ENCODE assay signal across 22 cellular contexts in genomic region chrY:16106613-16107012, GRCh38.
A peak's percentile ranks its signal among the peaks of the same experiment; 100 is the strongest.
DNase-seq lines count a peak whose midpoint lies in the region; ATAC-seq and TF ChIP-seq lines count a peak whose summit lies in the region.
"Had no signal": no experiment of that assay in that cellular context is flagged by ENCODE, and none has a peak within 500 bp of the region (broad histone marks: within the 10 kb centered on the region; RNA-seq: fewer than 3 reads in every experiment).

No MANE protein-coding gene starts in this region.

- peak overlapping the region; percentile 65 for H3K27ac ChIP-seq in RWPE2 (ENCODE audit: poor library complexity, severe bottlenecking)
- H3K27ac ChIP-seq in mesendoderm (ENCODE audit: low read depth, low read length) = no peak overlapping the region
- no peak overlapping the region for H3K27ac ChIP-seq in uterus
- H3K27ac ChIP-seq: A549; BLaER1 treated with 17β-estradiol and CSF1 and Interleukin-3, amounts not matched to agents 10 nM and 100 nM had no signal

- no peaks in the 10 kb centered on the region; the same call in 1 of the 2 replicates for H3K36me3 ChIP-seq in RWPE2 (ENCODE audit: low read depth)
- H3K36me3 ChIP-seq in mesendoderm (ENCODE audit: control insufficient read depth, insufficient read depth, low read length) = no peaks in the 10 kb centered on the region
- H3K36me3 ChIP-seq in uterus = no peaks in the 10 kb centered on the region
- H3K36me3 ChIP-seq: BE2C; BLaER1 treated with 17β-estradiol and CSF1 and Interleukin-3, amounts not matched to agents 10 nM and 100 nM had no signal

- H2BK15ac ChIP-seq in mesendoderm (replicated peaks; ENCODE audit: low read depth) = no peak overlapping the region

- no peak overlapping the region for H3K56ac ChIP-seq in mesendoderm (ENCODE audit: low read length)

- H3K23ac ChIP-seq in mesendoderm (ENCODE audit: low read length) = no peak overlapping the region

- H3K79me2 ChIP-seq in mesendoderm (ENCODE audit: control insufficient read depth, insufficient read depth, low read length) = no peaks in the 10 kb centered on the region

- H3K4me1 ChIP-seq in RWPE2 (ENCODE audit: insufficient read depth, poor library complexity, severe bottlenecking) = peaks cover 13% of the 10 kb centered on the region
- no peaks in the 10 kb centered on the region for H3K4me1 ChIP-seq in mesendoderm (ENCODE audit: control insufficient read depth, low read depth, low read length)
- no peaks in the 10 kb centered on the region for H3K4me1 ChIP-seq in uterus
- H3K4me1 ChIP-seq: A549; BE2C; BLaER1 treated with 17β-estradiol and CSF1 and Interleukin-3, amounts not matched to agents 10 nM and 100 nM had no signal

- no CpG with 5 or more reads among the region's 3 CpGs for WGBS in mesendoderm (ENCODE audit: extremely low coverage, insufficient coverage, low lambda C conversion rate)

- H2BK5ac ChIP-seq in mesendoderm (ENCODE audit: low read length) = no peak overlapping the region

- no peak for TF ChIP-seq POLR2A in uterus (IDR thresholded peaks at IDR 0.05)

- H2BK120ac ChIP-seq in mesendoderm (ENCODE audit: low read depth, low read length) = no peak overlapping the region

- no peaks in the 10 kb centered on the region for H3K27me3 ChIP-seq in RWPE2 (ENCODE audit: insufficient read depth, poor library complexity, severe bottlenecking)
- no peaks in the 10 kb centered on the region for H3K27me3 ChIP-seq in mesendoderm (ENCODE audit: insufficient read depth, low read length, poor library complexity)
- no peaks in the 10 kb centered on the region for H3K27me3 ChIP-seq in uterus
- H3K27me3 ChIP-seq: BE2C; BLaER1 treated with 17β-estradiol and CSF1 and Interleukin-3, amounts not matched to agents 10 nM and 100 nM had no signal

- H3K18ac ChIP-seq in mesendoderm (ENCODE audit: low read length) = no peak overlapping the region

- ATAC-seq in RWPE2 (ENCODE audit: low read depth) = peak; percentile 68
- ATAC-seq in HG03565 (IDR thresholded peaks at IDR 0.05; ENCODE audit: unreplicated experiment) = no peak
- ATAC-seq: A549, GM12878, GM23338, HCT116 had no signal

- no peak overlapping the region for H4K5ac ChIP-seq in mesendoderm (ENCODE audit: low read length)

- TF ChIP-seq CTCF in RWPE2 (IDR thresholded peaks at IDR 0.05; ENCODE audit: poor library complexity, severe bottlenecking) (no peak), epithelial cell of esophagus (IDR thresholded peaks at IDR 0.05; ENCODE audit: insufficient read depth, low read depth, low read length, missing control alignments) (no peak), uterus (IDR thresholded peaks at IDR 0.05) (no peak)

- H3K79me1 ChIP-seq in mesendoderm (ENCODE audit: low read length) = no peaks in the 10 kb centered on the region

- no peak overlapping the region for H2AK5ac ChIP-seq in mesendoderm (ENCODE audit: low read length)

- H4K8ac ChIP-seq in mesendoderm (ENCODE audit: low read depth, low read length) = no peak overlapping the region

- H3K4me3 ChIP-seq in RWPE2 (ENCODE audit: severe bottlenecking) = no peak overlapping the region
- no peak overlapping the region for H3K4me3 ChIP-seq in epithelial cell of esophagus (ENCODE audit: low read length)
- no peak overlapping the region for H3K4me3 ChIP-seq in mesendoderm (ENCODE audit: low read length)
- no peak overlapping the region for H3K4me3 ChIP-seq in uterus
- H3K4me3 ChIP-seq: A549; BLaER1 treated with 17β-estradiol and CSF1 and Interleukin-3, amounts not matched to agents 10 nM and 100 nM; GM12878; GM23338 had no signal

- intact Hi-C loops in uterus (cut with DNase I; ENCODE audit: low total_unique reads) = no loop called here

- no peak overlapping the region for H3K9ac ChIP-seq in mesendoderm (ENCODE audit: low read length)
- H3K9ac ChIP-seq: BLaER1 treated with 17β-estradiol and CSF1 and Interleukin-3, amounts not matched to agents 10 nM and 100 nM had no signal

- DNase-seq in RWPE2 (ENCODE audit: low spot score) (no peak), epithelial cell of esophagus (ENCODE audit: low read depth) (peak; percentile 35), mesendoderm (peak; percentile 1), uterus (no peak), anterior cingulate cortex (lab: John Stamatoyannopoulos, UW) (no peak)
- DNase-seq: 8988T; ACHN; AML-193; BE2C; CD4-positive, alpha-beta T cell; CD8-positive, alpha-beta memory T cell; DMS 273 treated with DMSO at 0.1 percent for 48 hours; DMS79; EL; GDM1; H9 had no signal

- H3K4ac ChIP-seq in mesendoderm (ENCODE audit: low read depth, low read length) = no peak overlapping the region

- no peak overlapping the region for H3K4me2 ChIP-seq in mesendoderm (ENCODE audit: low read length)
- H3K4me2 ChIP-seq: A549; BLaER1 treated with 17β-estradiol and CSF1 and Interleukin-3, amounts not matched to agents 10 nM and 100 nM had no signal

- H3K9me3 ChIP-seq in RWPE2 (ENCODE audit: severe bottlenecking) (no peaks in the 10 kb centered on the region), uterus (no peaks in the 10 kb centered on the region)
- H3K9me3 ChIP-seq: A549; BE2C; BLaER1 treated with 17β-estradiol and CSF1 and Interleukin-3, amounts not matched to agents 10 nM and 100 nM had no signal

Comparison
In these comparisons a context has a peak if more than half of its experiments do, and no peak if none do; other contexts are left out.
1. DNase-seq: peak in epithelial cell of esophagus (single experiment) and mesendoderm (single experiment); none in RWPE2 (single experiment), uterus (0 of 2) and anterior cingulate cortex (0 of 58).